Comparison of ENCODE assay signal across 1 cellular context in genomic region chr10:102856758-102857424, GRCh38.
TF ChIP-seq lines count a peak whose summit lies in the region.

No MANE protein-coding gene starts in this region.

TF ChIP-seq in K562, 482 proteins besides CTCF, POLR2A, EP300 and RAD21:
- TF ChIP-seq EGR1 (conservative IDR thresholded peaks at IDR 0.05) (no peak), CBFA2T3 (IDR thresholded peaks at IDR 0.05) (peak; percentile 67), NFE2 (IDR thresholded peaks at IDR 0.05; ENCODE audit: low read depth) (peak; percentile 83), C11orf30 (IDR thresholded peaks at IDR 0.05; ENCODE audit: low read depth) (peak; percentile 78), TEAD4 (IDR thresholded peaks at IDR 0.05; ENCODE audit: low read length) (peak; percentile 35; the same call in 1 of the 2 replicates), TEAD4 (CRISPR knock-in tag; IDR thresholded peaks at IDR 0.05; ENCODE audit: borderline replicate concordance) (no peak), DNMT1 (IDR thresholded peaks at IDR 0.05) (no peak), ZNF584 (CRISPR knock-in tag; IDR thresholded peaks at IDR 0.05; ENCODE audit: low read depth) (no peak), CBFA2T2 (conservative IDR thresholded peaks at IDR 0.05) (peak; percentile 53), MAFK (IDR thresholded peaks at IDR 0.05; ENCODE audit: low read length) (peak; percentile 32; the same call in 1 of the 2 replicates), SNAPC5 (CRISPR knock-in tag; IDR thresholded peaks at IDR 0.05) (no peak), NR2C2 (CRISPR knock-in tag; IDR thresholded peaks at IDR 0.05) (no peak), NR2C2 (tag; IDR thresholded peaks at IDR 0.05) (no peak), TEAD1 (CRISPR knock-in tag; IDR thresholded peaks at IDR 0.05) (no peak), ZNF316 (IDR thresholded peaks at IDR 0.05) (peak; percentile 71; the same call in 1 of the 2 replicates), ARID1B (IDR thresholded peaks at IDR 0.05) (peak; percentile 37; the same call in 1 of the 2 replicates), NFE2L1 (tag; IDR thresholded peaks at IDR 0.05; ENCODE audit: borderline replicate concordance, low read depth) (0 out of 2 replicates have a peak, but pooled peaks have one; percentile 17), TAL1 (IDR thresholded peaks at IDR 0.05) (peak; percentile 35; the same call in 1 of the 2 replicates), BHLHE40 (IDR thresholded peaks at IDR 0.05; ENCODE audit: low read length) (no peak), TCF3 (CRISPR knock-in tag; IDR thresholded peaks at IDR 0.05) (peak; percentile 23; the same call in 1 of the 2 replicates), ZNF12 (CRISPR knock-in tag; IDR thresholded peaks at IDR 0.05) (no peak), MAFG (tag; conservative IDR thresholded peaks at IDR 0.05) (peak; percentile 69), MAFF (IDR thresholded peaks at IDR 0.05; ENCODE audit: low read length) (peak; percentile 40; the same call in 1 of the 2 replicates), NR3C1 (CRISPR knock-in tag; IDR thresholded peaks at IDR 0.05) (no peak)
- TF ChIP-seq, protein P1, sequence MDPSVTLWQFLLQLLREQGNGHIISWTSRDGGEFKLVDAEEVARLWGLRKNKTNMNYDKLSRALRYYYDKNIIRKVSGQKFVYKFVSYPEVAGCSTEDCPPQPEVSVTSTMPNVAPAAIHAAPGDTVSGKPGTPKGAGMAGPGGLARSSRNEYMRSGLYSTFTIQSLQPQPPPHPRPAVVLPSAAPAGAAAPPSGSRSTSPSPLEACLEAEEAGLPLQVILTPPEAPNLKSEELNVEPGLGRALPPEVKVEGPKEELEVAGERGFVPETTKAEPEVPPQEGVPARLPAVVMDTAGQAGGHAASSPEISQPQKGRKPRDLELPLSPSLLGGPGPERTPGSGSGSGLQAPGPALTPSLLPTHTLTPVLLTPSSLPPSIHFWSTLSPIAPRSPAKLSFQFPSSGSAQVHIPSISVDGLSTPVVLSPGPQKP (CRISPR knock-in tag; IDR thresholded peaks at IDR 0.05) = no peak
- TF ChIP-seq, protein P2, sequence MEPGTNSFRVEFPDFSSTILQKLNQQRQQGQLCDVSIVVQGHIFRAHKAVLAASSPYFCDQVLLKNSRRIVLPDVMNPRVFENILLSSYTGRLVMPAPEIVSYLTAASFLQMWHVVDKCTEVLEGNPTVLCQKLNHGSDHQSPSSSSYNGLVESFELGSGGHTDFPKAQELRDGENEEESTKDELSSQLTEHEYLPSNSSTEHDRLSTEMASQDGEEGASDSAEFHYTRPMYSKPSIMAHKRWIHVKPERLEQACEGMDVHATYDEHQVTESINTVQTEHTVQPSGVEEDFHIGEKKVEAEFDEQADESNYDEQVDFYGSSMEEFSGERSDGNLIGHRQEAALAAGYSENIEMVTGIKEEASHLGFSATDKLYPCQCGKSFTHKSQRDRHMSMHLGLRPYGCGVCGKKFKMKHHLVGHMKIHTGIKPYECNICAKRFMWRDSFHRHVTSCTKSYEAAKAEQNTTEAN (CRISPR knock-in tag; IDR thresholded peaks at IDR 0.05) = no peak
